ENCODE assay signal across 1 cellular context in genomic region chr2:178644919-178645318, GRCh38.
TF ChIP-seq lines count a peak whose summit lies in the region.

No MANE protein-coding gene starts in this region.

TF ChIP-seq in GM23338, 12 proteins besides CTCF, POLR2A, EP300 and RAD21 (continued from another document):
- TF ChIP-seq ZNF462 (CRISPR knock-in tag; IDR thresholded peaks at IDR 0.05) (no peak), ZNF331 (CRISPR knock-in tag; IDR thresholded peaks at IDR 0.05; ENCODE audit: low read depth) (no peak), NANOG (IDR thresholded peaks at IDR 0.05; ENCODE audit: borderline replicate concordance) (no peak), EZH2 (IDR thresholded peaks at IDR 0.05; ENCODE audit: low read depth, unreplicated experiment) (no peak), JUNB (IDR thresholded peaks at IDR 0.05; ENCODE audit: unreplicated experiment) (no peak)
- TF ChIP-seq, protein P1, sequence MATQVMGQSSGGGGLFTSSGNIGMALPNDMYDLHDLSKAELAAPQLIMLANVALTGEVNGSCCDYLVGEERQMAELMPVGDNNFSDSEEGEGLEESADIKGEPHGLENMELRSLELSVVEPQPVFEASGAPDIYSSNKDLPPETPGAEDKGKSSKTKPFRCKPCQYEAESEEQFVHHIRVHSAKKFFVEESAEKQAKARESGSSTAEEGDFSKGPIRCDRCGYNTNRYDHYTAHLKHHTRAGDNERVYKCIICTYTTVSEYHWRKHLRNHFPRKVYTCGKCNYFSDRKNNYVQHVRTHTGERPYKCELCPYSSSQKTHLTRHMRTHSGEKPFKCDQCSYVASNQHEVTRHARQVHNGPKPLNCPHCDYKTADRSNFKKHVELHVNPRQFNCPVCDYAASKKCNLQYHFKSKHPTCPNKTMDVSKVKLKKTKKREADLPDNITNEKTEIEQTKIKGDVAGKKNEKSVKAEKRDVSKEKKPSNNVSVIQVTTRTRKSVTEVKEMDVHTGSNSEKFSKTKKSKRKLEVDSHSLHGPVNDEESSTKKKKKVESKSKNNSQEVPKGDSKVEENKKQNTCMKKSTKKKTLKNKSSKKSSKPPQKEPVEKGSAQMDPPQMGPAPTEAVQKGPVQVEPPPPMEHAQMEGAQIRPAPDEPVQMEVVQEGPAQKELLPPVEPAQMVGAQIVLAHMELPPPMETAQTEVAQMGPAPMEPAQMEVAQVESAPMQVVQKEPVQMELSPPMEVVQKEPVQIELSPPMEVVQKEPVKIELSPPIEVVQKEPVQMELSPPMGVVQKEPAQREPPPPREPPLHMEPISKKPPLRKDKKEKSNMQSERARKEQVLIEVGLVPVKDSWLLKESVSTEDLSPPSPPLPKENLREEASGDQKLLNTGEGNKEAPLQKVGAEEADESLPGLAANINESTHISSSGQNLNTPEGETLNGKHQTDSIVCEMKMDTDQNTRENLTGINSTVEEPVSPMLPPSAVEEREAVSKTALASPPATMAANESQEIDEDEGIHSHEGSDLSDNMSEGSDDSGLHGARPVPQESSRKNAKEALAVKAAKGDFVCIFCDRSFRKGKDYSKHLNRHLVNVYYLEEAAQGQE (IDR thresholded peaks at IDR 0.05; ENCODE audit: unreplicated experiment), result no peak
